Comparison of ENCODE assay signal across 8 cellular contexts in genomic region chr17:3944485-3945388, GRCh38. TPM values are rescaled to one million over a fixed set of nuclear protein-coding genes. Genes with fewer than 3 reads are reported as not detected.
DNase-seq lines count a peak whose midpoint lies in the region; ATAC-seq and TF ChIP-seq lines count a peak whose summit lies in the region.

No MANE protein-coding gene starts in this region.

- peaks cover 11% of the 10 kb centered on the region for H3K27me3 ChIP-seq in HUES6 (ENCODE audit: control insufficient read depth, insufficient read depth, low read length)
- H3K27me3 ChIP-seq in rectal smooth muscle tissue (ENCODE audit: control insufficient read depth, insufficient read depth, low read length), result no peaks in the 10 kb centered on the region

- H3K4me1 ChIP-seq in HUES6 (ENCODE audit: control insufficient read depth, insufficient read depth, low read length), result peaks cover 8% of the 10 kb centered on the region
- no peaks in the 10 kb centered on the region for H3K4me1 ChIP-seq in rectal smooth muscle tissue (ENCODE audit: control insufficient read depth, insufficient read depth, low read length)

- no peak for TF ChIP-seq CTCF in AG09309 (IDR thresholded peaks at IDR 0.05; ENCODE audit: control insufficient read depth, insufficient read depth, low read depth, low read length, missing control alignments)

- intact Hi-C loops in Right ventricle myocardium superior (cut with DNase I), result no loop called here

- no peak overlapping the region for H3K27ac ChIP-seq in HUES6 (ENCODE audit: low read depth, low read length)
- H3K27ac ChIP-seq in rectal smooth muscle tissue (ENCODE audit: low read depth, low read length), result no peak overlapping the region

- DNase-seq in AG09309 (ENCODE audit: low read depth) (no peak), activated gamma-delta T cell treated with Interleukin-2 at 50 U/mL for 16 hours (peak; percentile 32), Right ventricle myocardium superior (peak; percentile 73), NCI-H1105 (lab: John Stamatoyannopoulos, UW) (no peak), occipital lobe (lab: John Stamatoyannopoulos, UW) (no peak)

- ATAC-seq in Right ventricle myocardium superior (ENCODE audit: poor library complexity) (peak; percentile 97), HG03432 (IDR thresholded peaks at IDR 0.05; ENCODE audit: unreplicated experiment) (no peak)

- H3K4me3 ChIP-seq in AG09309 (ENCODE audit: control insufficient read depth, low read depth, low read length) (peak overlapping the region; percentile 26), HUES6 (ENCODE audit: low read depth, low read length) (peak overlapping the region; percentile 62), rectal smooth muscle tissue (ENCODE audit: low read length) (peak overlapping the region; percentile 55)

- H3K9me3 ChIP-seq in HUES6 (ENCODE audit: control insufficient read depth, insufficient read depth, low read depth, low read length), result no peaks in the 10 kb centered on the region

- H3K9ac ChIP-seq in HUES6 (ENCODE audit: low read length), result no peak overlapping the region
- no peak overlapping the region for H3K9ac ChIP-seq in rectal smooth muscle tissue (ENCODE audit: low read length)

- H3K36me3 ChIP-seq in HUES6 (ENCODE audit: control insufficient read depth, insufficient read depth, low read length) (peaks cover 7% of the 10 kb centered on the region; the same call in 1 of the 2 replicates), rectal smooth muscle tissue (ENCODE audit: control insufficient read depth, insufficient read depth, low read length) (peaks cover 23% of the 10 kb centered on the region)

RNA-seq across cellular contexts. Expression of gene ATP2A3, which starts 19.5 kb away (rescaled TPM):
- total RNA-seq in Right ventricle myocardium superior (6.0 TPM), occipital lobe (1.2 TPM)

RNA-seq across cellular contexts. Expression of gene P2RX1, which starts 28.5 kb away (rescaled TPM):
- total RNA-seq in Right ventricle myocardium superior (0.08 TPM), occipital lobe (not detected)

RNA-seq across cellular contexts. Expression of gene CAMKK1, which starts 51.9 kb away (rescaled TPM):
- total RNA-seq in Right ventricle myocardium superior, result 4.0 TPM
- 8.9 TPM for total RNA-seq in occipital lobe

Comparison
In these comparisons a context has a peak if more than half of its experiments do, and no peak if none do; other contexts are left out.
1. DNase-seq: peak in activated gamma-delta T cell treated with Interleukin-2 at 50 U/mL for 16 hours (single experiment) and Right ventricle myocardium superior (single experiment); none in AG09309 (single experiment), NCI-H1105 (single experiment) and occipital lobe (single experiment).
2. Peak in every context shown above with its lines, with median percentiles within 50 percentile points of each other: H3K4me3 ChIP-seq.